11 cellular contexts compared by ENCODE assay signal in genomic region chr17:38450699-38451029, GRCh38. TPM values are rescaled to one million over a fixed set of nuclear protein-coding genes. Genes with fewer than 3 reads are reported as not detected.
DNase-seq lines count a peak whose midpoint lies in the region; ATAC-seq, FAIRE-seq and TF ChIP-seq lines count a peak whose summit lies in the region.
"Had no signal": no experiment of that assay in that cellular context is flagged by ENCODE, and none has a peak within 500 bp of the region (broad histone marks: within the 10 kb centered on the region; RNA-seq: fewer than 3 reads in every experiment).

No MANE protein-coding gene starts in this region.

- BruUV-seq in GM12878 (replicated peaks; lab: Mats Ljungman, UMichigan): no TSS peak

- SMC1A ChIA-PET in GM12878 (lab: Charles Lee; ENCODE audit: uncharacterized antibody, unreplicated experiment): no interaction called here

- no peak for TF ChIP-seq EP300 in GM12878 (IDR thresholded peaks at IDR 0.05; ENCODE audit: borderline replicate concordance in 1 of 2, control insufficient read depth in 1 of 2, low read depth in 2 of 2, low read length in 2 of 2)

- H3K9ac ChIP-seq in GM12878 (ENCODE audit: control insufficient read depth, insufficient read depth, low read length) (no peak overlapping the region), iPS-20b (ENCODE audit: low read depth, low read length) (peak overlapping the region; percentile 96; the same call in 1 of the 2 replicates)

- TF ChIP-seq CTCF in HFF-Myc (IDR thresholded peaks at IDR 0.05; ENCODE audit: low read depth, low read length, missing control alignments) (no peak), GM12878 (IDR thresholded peaks at IDR 0.05 in 2 of 3, conservative IDR thresholded peaks at IDR 0.05 in 1 of 3; ENCODE audit: control insufficient read depth in 2 of 3, extremely low read depth in 1 of 3, insufficient read depth in 1 of 3, low read depth in 3 of 3, low read length in 3 of 3) (no peak), spleen (IDR thresholded peaks at IDR 0.05 in 8 of 11, conservative IDR thresholded peaks at IDR 0.05 in 3 of 11) (no peak)

- no peaks in the 10 kb centered on the region for H4K20me1 ChIP-seq in GM12878 (ENCODE audit: control insufficient read depth, insufficient read depth)

- peak overlapping the region; percentile 69 for H3K4me3 ChIP-seq in HFF-Myc (replicated peaks; ENCODE audit: low read depth, low read length)
- H3K4me3 ChIP-seq in GM12878: no peak overlapping the region
- peak overlapping the region; percentile 80 for H3K4me3 ChIP-seq in iPS-20b (ENCODE audit: low read length)
- peak overlapping the region in 1 of 8 donors; percentile 66 for H3K4me3 ChIP-seq in spleen

- H3K27ac ChIP-seq in GM12878 (ENCODE audit: control insufficient read depth, insufficient read depth) (no peak overlapping the region), iPS-20b (ENCODE audit: low read length) (peak overlapping the region; percentile 97), spleen (peak overlapping the region; percentile 72 to 92 (median 82))

- in situ Hi-C loops in GM12878 (cut with MboI): no loop called here

- no peaks in the 10 kb centered on the region for H3K36me3 ChIP-seq in GM12878 (ENCODE audit: control insufficient read depth in 2 of 2, insufficient read depth in 2 of 2, low read length in 1 of 2)
- no peaks in the 10 kb centered on the region for H3K36me3 ChIP-seq in iPS-20b (ENCODE audit: insufficient read depth, low read depth, low read length)
- H3K36me3 ChIP-seq in spleen: no peaks in the 10 kb centered on the region

- POLR2A ChIA-PET in GM12878 (lab: Charles Lee): no interaction called here

- 0 out of 2 replicates have a peak overlapping the region, but pooled peaks have one; percentile 9 for H3K4me2 ChIP-seq in GM12878 (ENCODE audit: control insufficient read depth, insufficient read depth)

- RAD21 ChIA-PET in GM12878 (lab: Charles Lee; ENCODE audit: unreplicated experiment): no interaction called here

- H3K4me1 ChIP-seq in GM12878 (ENCODE audit: control insufficient read depth, insufficient read depth, low read length) (peaks cover 11% of the 10 kb centered on the region), iPS-20b (ENCODE audit: insufficient read depth, low read length) (peaks cover 53% of the 10 kb centered on the region), spleen (peaks cover 26 to 95% (median 69%) of the 10 kb centered on the region in 6 donors)

- no peaks in the 10 kb centered on the region for H3K79me2 ChIP-seq in GM12878 (ENCODE audit: control insufficient read depth, insufficient read depth, low read length)

- DNase-seq in HFF-Myc (ENCODE audit: extremely low read depth, low read depth): no peak
- no peak for DNase-seq in GM12878 (ENCODE audit: low read depth, low spot score)
- no peak for DNase-seq in spleen
- no peak for DNase-seq in MV-4-11 (lab: John Stamatoyannopoulos, UW)
- DNase-seq in SHP77 treated with DMSO at 0.1 percent for 48 hours (lab: John Stamatoyannopoulos, UW): no peak
- DNase-seq in NCI-H2227 treated with DMSO at 0.1 percent for 48 hours (lab: John Stamatoyannopoulos, UW): no peak
- DNase-seq: activated naive CD8-positive, alpha-beta T cell treated with anti-CD3 and anti-CD28 coated beads, Interleukin-2, amount 50 U/mL, for 24 hours; DMS53; NCI-H446 had no signal

- CTCF ChIA-PET in GM12878 (lab: Yijun Ruan, JAX): interaction anchor here (1.4 to 1.5 kb wide), 2 partner anchors 25 to 28 kb away, joined by 3 to 4 read pairs; no protein-coding TSS in a partner anchor

- TF ChIP-seq POLR2A in GM12878 (IDR thresholded peaks at IDR 0.05; ENCODE audit: low read depth, low read length): no peak
- no peak for TF ChIP-seq POLR2A in spleen (IDR thresholded peaks at IDR 0.05)

- ATAC-seq in GM12878 (no peak), GM21529 (IDR thresholded peaks at IDR 0.05; ENCODE audit: unreplicated experiment) (no peak)
- ATAC-seq: activated naive CD8-positive, alpha-beta T cell treated with anti-CD3 and anti-CD28 coated beads, Interleukin-2, amount 50 U/mL, for 24 hours had no signal

- no peak overlapping the region for H2AFZ ChIP-seq in GM12878 (ENCODE audit: control insufficient read depth, low read depth, low read length)

- intact Hi-C loops in GM12878 (cut with micrococcal nuclease; ENCODE audit: unreplicated experiment): no loop called here
- intact Hi-C loops in spleen (cut with DNase I; ENCODE audit: low total_unique reads): no loop called here

- FAIRE-seq in GM12878 (lab: Jason Lieb, UNC): no peak

- H3K9me3 ChIP-seq in GM12878 (replicated peaks; ENCODE audit: control insufficient read depth, insufficient read depth, low read length): no peaks in the 10 kb centered on the region
- no peaks in the 10 kb centered on the region for H3K9me3 ChIP-seq in iPS-20b (ENCODE audit: insufficient read depth, low read depth, low read length)
- no peaks in the 10 kb centered on the region for H3K9me3 ChIP-seq in spleen

- no peak for TF ChIP-seq RAD21 in GM12878 (IDR thresholded peaks at IDR 0.05; ENCODE audit: insufficient read depth, low read depth, low read length)

- 0% methylated on average over 2 of the region's 2 CpGs for WGBS in GM12878 (ENCODE audit: insufficient coverage, insufficient replicate concordance, low lambda C conversion rate, missing lambda C conversion rate)
- 31 to 63% (median 36%) methylated on average over 2 of the region's 2 CpGs for WGBS in spleen, 5 donors

- peaks cover 3 to 13% of the 10 kb centered on the region in 2 experiments; a peak in 3 of 4 replicates for H3K27me3 ChIP-seq in GM12878 (replicated peaks in 1 of 2; ENCODE audit: control insufficient read depth in 2 of 2, insufficient read depth in 2 of 2, low read length in 1 of 2)
- H3K27me3 ChIP-seq in iPS-20b (ENCODE audit: insufficient read depth, low read length): peaks cover 18% of the 10 kb centered on the region
- H3K27me3 ChIP-seq in spleen (replicated peaks in 1 of 7): peaks cover 0 to 46% (median 7%) of the 10 kb centered on the region in 7 donors

TF ChIP-seq in GM12878, 131 proteins besides CTCF, POLR2A, EP300 and RAD21 (continues in another document):
- TF ChIP-seq LARP7 (IDR thresholded peaks at IDR 0.05) (no peak), RFX5 (IDR thresholded peaks at IDR 0.05; ENCODE audit: low read depth, low read length) (no peak), E2F8 (IDR thresholded peaks at IDR 0.05; ENCODE audit: low read depth, partially characterized antibody) (no peak), HDAC2 (IDR thresholded peaks at IDR 0.05) (no peak), HSF1 (IDR thresholded peaks at IDR 0.05; ENCODE audit: low read depth, low read length) (no peak), HCFC1 (IDR thresholded peaks at IDR 0.05; ENCODE audit: low read length) (no peak)

RNA-seq across cellular contexts. Expression of gene ARHGAP23, which starts 22.4 kb away (rescaled TPM):
- 0.23 TPM in 1 of 2 replicates, not detected in the other for total RNA-seq in GM12878 (2013; cell fraction: nucleolus; rRNA removed)
- total RNA-seq in GM12878 (2014; rRNA removed) (2.1 and 2.9 TPM in 2 replicates), GM12878 (2014; rRNA removed; fragmentation: Illumina TruSeq; extraction: Trizol) (2.5 and 2.9 TPM in 2 replicates), GM12878 (2021) (5.6 and 5.8 TPM in 2 replicates), spleen (100 to 1,000 TPM in 4 of 7 donors, 10 to 100 TPM in 3; 60.5 to 250 (median 109) TPM)
- polyA plus RNA-seq in GM12878 (2011; ENCODE audit: low read depth): 0.43 TPM
- polyA plus RNA-seq in GM12878 (2011; rRNA removed) (0.84 and 1.1 TPM in 2 replicates), GM12878 (2014; fragmentation: Illumina TruSeq; extraction: Trizol) (0.65 and 2.4 TPM in 2 replicates), GM12878 (2014; fragmentation: Nextera tagmentation; extraction: Ambion mirVana) (under 1 TPM; 0.23 to 0.35 TPM), GM12878 (2014; rRNA removed) (4.2 and 5.0 TPM in 2 replicates), GM12878 (2016; fragmentation: Nextera tagmentation; extraction: Ambion mirVana) (1 to 10 TPM in 1 of 2 experiments, under 1 TPM in 1; 0.75 to 1.8 TPM), spleen (10 to 100 TPM in 1 of 3 donors, 1 to 10 TPM in 2; 7.5 to 35.4 (median 9.0) TPM)
- polyA plus RNA-seq in GM12878 (2011; cell fraction: cytosol; rRNA removed): 1.3 and 2.2 TPM in 2 replicates
- 3.7 and 4.3 TPM in 2 replicates for polyA plus RNA-seq in GM12878 (2011; cell fraction: nucleus; rRNA removed)
- polyA plus RNA-seq in GM12878 (2012): 2.4 and 4.5 TPM in 2 replicates
- 1.5 and 3.4 TPM in 2 replicates for polyA minus RNA-seq in GM12878 (2011; rRNA and poly(A)+ RNA removed)
- 2.1 and 3.5 TPM in 2 replicates for polyA minus RNA-seq in GM12878 (2011; cell fraction: cytosol; rRNA and poly(A)+ RNA removed)
- 3.5 and 9.0 TPM in 2 replicates for polyA minus RNA-seq in GM12878 (2011; cell fraction: nucleus; rRNA and poly(A)+ RNA removed)

Comparison
In these comparisons a context has a peak if more than half of its experiments do, and no peak if none do; other contexts are left out.
1. RNA of gene ARHGAP23, which starts 22.4 kb away (total RNA-seq): 60.5 to 250 TPM in spleen; 0.23 to 5.8 TPM in GM12878; every median in the first group is over 4 times any median in the second.